Comparison of ENCODE assay signal across 28 cellular contexts in genomic region chr18:75760208-75760607, GRCh38.
"Had no signal": no experiment of that assay in that cellular context is flagged by ENCODE, and none has a peak within 500 bp of the region (broad histone marks: within the 10 kb centered on the region; RNA-seq: fewer than 3 reads in every experiment).

No MANE protein-coding gene starts in this region.

- H3K4me3 ChIP-seq: stomach, suprapubic skin, testis, thoracic aorta, thyroid gland, tibial artery, tibial nerve, transverse colon, upper lobe of left lung, upper lobe of right lung, uterus, vagina had no signal

- H3K27ac Mint-ChIP-seq: stimulated activated effector memory CD8-positive, alpha-beta T cell treated with anti-CD3 and anti-CD28 coated beads, Interleukin-12 subunit alpha, Interleukin-12 subunit beta, amount 100 ng/mL, for 72 hours; stimulated activated memory B cell treated with anti-CD40 and anti-IgM and Interleukin-4, amounts not matched to agents 10 μg/mL and 1 μg/mL and 100 μg/mL, for 72 hours; stimulated activated naive B cell treated with anti-CD40 and anti-IgM and Interleukin-4, amounts not matched to agents 10 μg/mL and 1 μg/mL and 100 μg/mL, for 72 hours; stimulated activated naive CD8-positive, alpha-beta T cell treated with anti-CD3 and anti-CD28 coated beads, Interleukin-15, amount 100 ng/mL, for 72 hours; stimulated activated naive CD8-positive, alpha-beta T cell treated with anti-CD3 and anti-CD28 coated beads, Interleukin-15, Interleukin-2, amounts not matched to agents 100 ng/mL and 50 ng/mL, for 24 hours; type B pancreatic cell had no signal

- H3K4me1 ChIP-seq: stomach, suprapubic skin, testis, thyroid gland, tibial artery, tibial nerve, transverse colon, upper lobe of left lung, upper lobe of right lung, uterus, vagina had no signal

- ATAC-seq: stimulated activated effector memory CD8-positive, alpha-beta T cell treated with anti-CD3 and anti-CD28 coated beads, Interleukin-12 subunit alpha, Interleukin-12 subunit beta, amount 100 ng/mL, for 72 hours; stimulated activated memory B cell treated with anti-CD40 and anti-IgM and Interleukin-4, amounts not matched to agents 10 μg/mL and 1 μg/mL and 100 μg/mL, for 72 hours; stimulated activated naive B cell treated with anti-CD40 and anti-IgM and Interleukin-4, amounts not matched to agents 10 μg/mL and 1 μg/mL and 100 μg/mL, for 72 hours; stimulated activated naive CD8-positive, alpha-beta T cell treated with anti-CD3 and anti-CD28 coated beads, Interleukin-15, amount 100 ng/mL, for 72 hours; stimulated activated naive CD8-positive, alpha-beta T cell treated with anti-CD3 and anti-CD28 coated beads, Interleukin-15, Interleukin-2, amounts not matched to agents 100 U/mL and 50 U/mL, for 24 hours; upper lobe of right lung had no signal

- H3K27ac ChIP-seq: stomach, suprapubic skin, testis, thoracic aorta, thyroid gland, tibial artery, tibial nerve, transverse colon, upper lobe of left lung, upper lobe of right lung, uterus, vagina had no signal

- H3K9me3 Mint-ChIP-seq: stimulated activated effector memory CD8-positive, alpha-beta T cell treated with anti-CD3 and anti-CD28 coated beads, Interleukin-12 subunit alpha, Interleukin-12 subunit beta, amount 100 ng/mL, for 72 hours; stimulated activated memory B cell treated with anti-CD40 and anti-IgM and Interleukin-4, amounts not matched to agents 10 μg/mL and 1 μg/mL and 100 μg/mL, for 72 hours; stimulated activated naive B cell treated with anti-CD40 and anti-IgM and Interleukin-4, amounts not matched to agents 10 μg/mL and 1 μg/mL and 100 μg/mL, for 72 hours; stimulated activated naive CD8-positive, alpha-beta T cell treated with anti-CD3 and anti-CD28 coated beads, Interleukin-15, amount 100 ng/mL, for 72 hours; stimulated activated naive CD8-positive, alpha-beta T cell treated with anti-CD3 and anti-CD28 coated beads, Interleukin-15, Interleukin-2, amounts not matched to agents 100 ng/mL and 50 ng/mL, for 24 hours; type B pancreatic cell had no signal

- H3K9me3 ChIP-seq: stomach, suprapubic skin, testis, thoracic aorta, thyroid gland, tibial artery, tibial nerve, transverse colon, upper lobe of left lung, upper lobe of right lung, uterus, vagina had no signal

- H3K27me3 ChIP-seq: stomach, suprapubic skin, testis, thyroid gland, tibial artery, tibial nerve, transverse colon, upper lobe of left lung, upper lobe of right lung, uterus, vagina had no signal

- DNase-seq: stimulated activated CD4-positive, alpha-beta T cell treated with anti-CD3 and anti-CD28 coated beads, Interleukin-2, amount 100 ng/mL, for 48 hours; stimulated activated CD4-positive, alpha-beta T cell treated with anti-CD3 and anti-CD28 coated beads, Interleukin-4, amount 100 ng/mL, for 1 hour; stimulated activated CD4-positive, alpha-beta T cell treated with anti-CD3 and anti-CD28 coated beads, Interleukin-4, amount 100 ng/mL, for 24 hours; stimulated activated CD4-positive, alpha-beta T cell treated with anti-CD3 and anti-CD28 coated beads, Interleukin-4, amount 100 ng/mL, for 4 hours; stimulated activated CD8-positive, alpha-beta memory T cell treated with anti-CD3 and anti-CD28 coated beads, Interleukin-4, amount 100 ng/mL, for 48 hours; stimulated activated naive B cell treated with anti-CD40 and anti-IgM and Interleukin-4, amounts not matched to agents 10 μg/mL and 1 μg/mL and 100 μg/mL, for 72 hours; stimulated activated naive CD4-positive, alpha-beta T cell; stimulated activated naive CD4-positive, alpha-beta T cell treated with Interleukin-2 at 50 U/mL for 16 hours; stimulated activated naive CD8-positive, alpha-beta T cell treated with anti-CD3 and anti-CD28 coated beads, Interleukin-15, amount 100 ng/mL, for 72 hours; stimulated activated naive CD8-positive, alpha-beta T cell treated with anti-CD3 and anti-CD28 coated beads, Interleukin-15, Interleukin-2, amounts not matched to agents 100 U/mL and 50 U/mL, for 24 hours; stomach; substantia nigra; testis; thyroid gland; tibial artery; transverse colon; upper lobe of left lung; upper lobe of right lung; uterus had no signal

- H3K36me3 ChIP-seq: stomach, suprapubic skin, thoracic aorta, thyroid gland, tibial artery, tibial nerve, transverse colon, upper lobe of left lung, upper lobe of right lung, uterus, vagina had no signal

- H3K4me1 Mint-ChIP-seq: stimulated activated effector memory CD8-positive, alpha-beta T cell treated with anti-CD3 and anti-CD28 coated beads, Interleukin-12 subunit alpha, Interleukin-12 subunit beta, amount 100 ng/mL, for 72 hours; stimulated activated memory B cell treated with anti-CD40 and anti-IgM and Interleukin-4, amounts not matched to agents 10 μg/mL and 1 μg/mL and 100 μg/mL, for 72 hours; stimulated activated naive B cell treated with anti-CD40 and anti-IgM and Interleukin-4, amounts not matched to agents 10 μg/mL and 1 μg/mL and 100 μg/mL, for 72 hours; stimulated activated naive CD8-positive, alpha-beta T cell treated with anti-CD3 and anti-CD28 coated beads, Interleukin-15, amount 100 ng/mL, for 72 hours had no signal

- H3K36me3 Mint-ChIP-seq: stimulated activated effector memory CD8-positive, alpha-beta T cell treated with anti-CD3 and anti-CD28 coated beads, Interleukin-12 subunit alpha, Interleukin-12 subunit beta, amount 100 ng/mL, for 72 hours; stimulated activated memory B cell treated with anti-CD40 and anti-IgM and Interleukin-4, amounts not matched to agents 10 μg/mL and 1 μg/mL and 100 μg/mL, for 72 hours; stimulated activated naive B cell treated with anti-CD40 and anti-IgM and Interleukin-4, amounts not matched to agents 10 μg/mL and 1 μg/mL and 100 μg/mL, for 72 hours; type B pancreatic cell had no signal

- H3K4me3 Mint-ChIP-seq: stimulated activated effector memory CD8-positive, alpha-beta T cell treated with anti-CD3 and anti-CD28 coated beads, Interleukin-12 subunit alpha, Interleukin-12 subunit beta, amount 100 ng/mL, for 72 hours; stimulated activated memory B cell treated with anti-CD40 and anti-IgM and Interleukin-4, amounts not matched to agents 10 μg/mL and 1 μg/mL and 100 μg/mL, for 72 hours; stimulated activated naive B cell treated with anti-CD40 and anti-IgM and Interleukin-4, amounts not matched to agents 10 μg/mL and 1 μg/mL and 100 μg/mL, for 72 hours; stimulated activated naive CD8-positive, alpha-beta T cell treated with anti-CD3 and anti-CD28 coated beads, Interleukin-15, amount 100 ng/mL, for 72 hours; stimulated activated naive CD8-positive, alpha-beta T cell treated with anti-CD3 and anti-CD28 coated beads, Interleukin-15, Interleukin-2, amounts not matched to agents 100 ng/mL and 50 ng/mL, for 24 hours; type B pancreatic cell had no signal

- FAIRE-seq: urothelium cell line had no signal

- H3K27me3 Mint-ChIP-seq: stimulated activated memory B cell treated with anti-CD40 and anti-IgM and Interleukin-4, amounts not matched to agents 10 μg/mL and 1 μg/mL and 100 μg/mL, for 72 hours; stimulated activated naive B cell treated with anti-CD40 and anti-IgM and Interleukin-4, amounts not matched to agents 10 μg/mL and 1 μg/mL and 100 μg/mL, for 72 hours; stimulated activated naive CD8-positive, alpha-beta T cell treated with anti-CD3 and anti-CD28 coated beads, Interleukin-15, amount 100 ng/mL, for 72 hours; stimulated activated naive CD8-positive, alpha-beta T cell treated with anti-CD3 and anti-CD28 coated beads, Interleukin-15, Interleukin-2, amounts not matched to agents 100 ng/mL and 50 ng/mL, for 24 hours; type B pancreatic cell had no signal
